ENCODE assay signal across 25 cellular contexts in the genomic region with DNA sequence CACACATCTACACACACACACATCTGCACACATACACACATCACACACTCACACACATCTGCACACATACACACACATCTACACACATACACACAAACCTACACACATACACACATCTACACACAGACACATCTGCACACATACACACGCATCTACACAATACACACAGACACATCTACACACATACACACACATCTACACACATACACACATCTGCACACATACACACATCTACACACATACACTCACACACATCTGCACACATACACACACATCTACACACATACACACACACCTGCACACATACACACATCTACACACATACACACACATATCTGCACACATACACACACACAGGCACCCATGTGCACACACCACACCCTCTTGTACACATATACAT. TPM values are rescaled to one million over a fixed set of nuclear protein-coding genes. Genes with fewer than 3 reads are reported as not detected.
"Had no signal": no experiment of that assay in that cellular context is flagged by ENCODE, and none has a peak within 500 bp of the region (broad histone marks: within the 10 kb centered on the region; RNA-seq: fewer than 3 reads in every experiment).

No MANE protein-coding gene starts in this region.

- DNase-seq: effector memory CD4-positive, alpha-beta T cell; glutamatergic neuron; immature natural killer cell; left cardiac atrium; left ventricle myocardium inferior; mesendoderm; naive B cell; nephron progenitor cell; stimulated activated naive CD4-positive, alpha-beta T cell; stomach; transverse colon had no signal

- H3K36me3 ChIP-seq: esophagus muscularis mucosa, gastroesophageal sphincter, left ventricle myocardium inferior, neutrophil, sigmoid colon, stomach, thoracic aorta, transverse colon had no signal

- ATAC-seq: gastroesophageal sphincter had no signal

- H3K4me1 Mint-ChIP-seq: immature natural killer cell, naive B cell had no signal

- H3K9me3 ChIP-seq: esophagus muscularis mucosa, gastroesophageal sphincter, left ventricle myocardium inferior, neutrophil, sigmoid colon, stomach, thoracic aorta, transverse colon had no signal

- H3K4me1 ChIP-seq: esophagus muscularis mucosa, gastroesophageal sphincter, left ventricle myocardium inferior, sigmoid colon, stomach, transverse colon had no signal

- H3K36me3 Mint-ChIP-seq: immature natural killer cell had no signal

- H3K27ac ChIP-seq: epithelial cell of prostate, esophagus muscularis mucosa, gastroesophageal sphincter, left ventricle myocardium inferior, neutrophil, sigmoid colon, skin epidermis, stomach, thoracic aorta, transverse colon had no signal

- H3K4me3 Mint-ChIP-seq: immature natural killer cell, naive B cell, nephron progenitor cell had no signal

- H3K27ac Mint-ChIP-seq: immature natural killer cell, naive B cell, nephron progenitor cell had no signal

- FAIRE-seq: endometrium, kidney had no signal

- H3K4me3 ChIP-seq: esophagus muscularis mucosa, gastroesophageal sphincter, left ventricle myocardium inferior, lung, sigmoid colon, skin epidermis, stomach, thoracic aorta, transverse colon had no signal

- H3K9me3 Mint-ChIP-seq: nephron progenitor cell had no signal

RNA-seq across cellular contexts. Expression of a gene that starts 0.4 kb away (rescaled TPM):
- total RNA-seq: esophagus muscularis mucosa, fibroblast of villous mesenchyme, gastroesophageal sphincter, kidney, left cardiac atrium, left ventricle myocardium inferior, lung, osteoblast, pulmonary artery endothelial cell, sigmoid colon, stomach, thoracic aorta, transverse colon, ureter had no signal
- polyA plus RNA-seq: immature natural killer cell, lung, sigmoid colon, stomach had no signal

RNA-seq across cellular contexts. Expression of a gene that starts 24.6 kb away (rescaled TPM):
- polyA plus RNA-seq: immature natural killer cell had no signal
